9 cellular contexts compared by ENCODE assay signal in genomic region chr4:109298279-109299010, GRCh38. TPM values are rescaled to one million over a fixed set of nuclear protein-coding genes. Genes with fewer than 3 reads are reported as not detected.
A peak's percentile ranks its signal among the peaks of the same experiment; 100 is the strongest.
DNase-seq lines count a peak whose midpoint lies in the region; ATAC-seq and TF ChIP-seq lines count a peak whose summit lies in the region.
"Had no signal": no experiment of that assay in that cellular context is flagged by ENCODE, and none has a peak within 500 bp of the region (broad histone marks: within the 10 kb centered on the region; RNA-seq: fewer than 3 reads in every experiment).

No MANE protein-coding gene starts in this region.

- H3K4me1 ChIP-seq in Peyer's patch = peaks cover 0 to 15% (median 0%) of the 10 kb centered on the region in 4 donors

- no peak overlapping the region for H3K4me3 ChIP-seq in AG04450 (ENCODE audit: low read depth, low read length)
- H3K4me3 ChIP-seq in Peyer's patch = no peak overlapping the region
- H3K4me3 ChIP-seq: SJSA1 had no signal

- POLR2A ChIA-PET in AG04450 (lab: Yijun Ruan, JAX) = no interaction called here

- H3K27me3 ChIP-seq in AG04450 (ENCODE audit: control insufficient read depth, insufficient read depth, low read length) (peaks cover 38% of the 10 kb centered on the region), Peyer's patch (peaks cover 0 to 21% of the 10 kb centered on the region in 2 donors)

- TF ChIP-seq CTCF in AG04450 (IDR thresholded peaks at IDR 0.05; ENCODE audit: low read depth, low read length) (peak; percentile 48), Peyer's patch (IDR thresholded peaks at IDR 0.05) (peak in 4 of 6 experiments; percentile 7 to 51 (median 38))

- ATAC-seq in GM18909 (IDR thresholded peaks at IDR 0.05; ENCODE audit: poor library complexity, unreplicated experiment) (peak; percentile 41), GM18907 (IDR thresholded peaks at IDR 0.05; ENCODE audit: unreplicated experiment) (no peak), HG03378 (IDR thresholded peaks at IDR 0.05; ENCODE audit: unreplicated experiment) (no peak)

- no peaks in the 10 kb centered on the region for H3K36me3 ChIP-seq in Peyer's patch
- H3K36me3 ChIP-seq: SJSA1 had no signal

- CTCF ChIA-PET in AG04450 (lab: Charles Lee) = interaction anchor here (0.6 to 1.1 kb wide), 7 partner anchors 9 to 464 kb away, joined by 3 to 4 read pairs (median 3); no protein-coding TSS in a partner anchor

- H3K9me3 ChIP-seq in AG04450 (ENCODE audit: control insufficient read depth, insufficient read depth, low read length) (peaks cover 8% of the 10 kb centered on the region; the same call in 1 of the 2 replicates), Peyer's patch (peaks cover 0 to 4% (median 0%) of the 10 kb centered on the region in 4 donors)
- H3K9me3 ChIP-seq: SJSA1 had no signal

- H3K27ac ChIP-seq in AG04450 (ENCODE audit: low read depth, low read length) (no peak overlapping the region), Peyer's patch (no peak overlapping the region)
- H3K27ac ChIP-seq: SJSA1 had no signal

- no peak for TF ChIP-seq POLR2A in Peyer's patch (IDR thresholded peaks at IDR 0.05)

- no peak for DNase-seq in AG04450 (ENCODE audit: low read depth, low spot score)
- no peak for DNase-seq in Peyer's patch
- DNase-seq in iris pigment epithelial cell (ENCODE audit: low read depth) = peak; percentile 19
- DNase-seq in stimulated activated CD4-positive, alpha-beta T cell treated with anti-CD3 and anti-CD28 coated beads, Interleukin-4, amount 100 ng/mL, for 1 hour = no peak
- no peak for DNase-seq in activated effector memory CD4-positive, alpha-beta T cell treated with anti-CD3 and anti-CD28 coated beads, Interleukin-2, amount 50 U/mL, for 16 hours

RNA-seq across cellular contexts. Expression of gene COL25A1, which starts 4.0 kb away (rescaled TPM):
- polyA plus RNA-seq in AG04450 (2011; rRNA removed) = 0.01 TPM in 1 of 2 replicates, not detected in the other
- polyA minus RNA-seq in AG04450 (2011; rRNA and poly(A)+ RNA removed) = not detected in 2 replicates
- total RNA-seq in Peyer's patch = 1 to 10 TPM in 1 of 4 donors, not detected in 3; 2.5 TPM
